21 cellular contexts compared by ENCODE assay signal in the genomic region with DNA sequence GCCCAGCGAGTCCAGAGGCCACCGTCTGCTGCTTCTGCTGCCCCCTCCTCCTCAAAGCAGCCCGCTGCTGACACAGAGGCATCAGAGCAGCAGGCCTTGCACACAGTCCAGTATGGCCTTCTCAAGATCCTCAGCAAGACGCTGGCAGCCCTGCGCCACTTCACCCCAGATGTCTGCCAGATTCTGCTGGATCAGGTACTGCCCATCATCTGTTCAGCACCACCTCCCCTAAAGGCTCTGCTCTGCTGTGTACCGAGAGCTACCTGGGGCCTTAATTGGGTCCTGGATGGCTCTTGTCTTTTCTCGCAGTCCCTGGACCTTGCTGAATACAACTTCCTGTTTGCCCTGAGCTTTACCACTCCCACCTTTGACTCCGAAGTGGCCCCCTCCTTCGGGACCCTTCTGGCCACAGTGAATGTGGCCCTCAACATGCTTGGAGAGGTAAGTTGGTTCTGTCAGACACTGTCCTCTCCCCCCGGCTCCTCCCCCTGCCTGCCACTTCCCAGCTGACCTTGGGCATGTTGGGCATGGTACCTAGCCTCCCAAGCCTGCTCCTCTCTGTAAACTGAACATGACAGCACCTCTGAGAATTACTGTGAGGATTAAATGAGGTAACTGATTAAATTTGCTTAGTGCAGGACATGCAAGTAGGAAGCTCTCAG. TPM values are rescaled to one million over a fixed set of nuclear protein-coding genes. Genes with fewer than 3 reads are reported as not detected.
A peak's percentile ranks its signal among the peaks of the same experiment; 100 is the strongest.
DNase-seq lines count a peak whose midpoint lies in the region; ATAC-seq and TF ChIP-seq lines count a peak whose summit lies in the region.
"Had no signal": no experiment of that assay in that cellular context is flagged by ENCODE, and none has a peak within 500 bp of the region (broad histone marks: within the 10 kb centered on the region; RNA-seq: fewer than 3 reads in every experiment).

No MANE protein-coding gene starts in this region.

- H3K36me3 Mint-ChIP-seq in activated naive CD4-positive, alpha-beta T cell treated with anti-CD3 and anti-CD28 coated beads, Interleukin-2, amount 50 U/mL, for 72 hours, result peaks cover 5 to 11% of the 10 kb centered on the region in 2 donors
- peaks cover 13% of the 10 kb centered on the region for H3K36me3 Mint-ChIP-seq in activated naive CD8-positive, alpha-beta T cell treated with anti-CD3 and anti-CD28 coated beads for 36 hours

- H3K4me1 Mint-ChIP-seq in activated naive CD8-positive, alpha-beta T cell treated with anti-CD3 and anti-CD28 coated beads for 36 hours, result no peaks in the 10 kb centered on the region

- DNase-seq in activated naive CD4-positive, alpha-beta T cell treated with anti-CD3 and anti-CD28 coated beads, Interleukin-2, amount 50 U/mL, for 72 hours (ENCODE audit: low spot score in 2 of 2), result no peak
- no peak for DNase-seq in activated naive CD4-positive, alpha-beta T cell treated with anti-CD3 and anti-CD28 coated beads, Interleukin-2, amount 50 U/mL, for 16 hours
- DNase-seq in activated naive CD8-positive, alpha-beta T cell treated with anti-CD3 and anti-CD28 coated beads for 36 hours, result no peak
- DNase-seq in lower lobe of right lung (peak; percentile 28), testis (no peak), anterior cingulate cortex (lab: John Stamatoyannopoulos, UW) (no peak)
- no peak for DNase-seq in activated CD4-positive, alpha-beta T cell treated with anti-CD3 and anti-CD28 coated beads for 4 hours
- DNase-seq: ACHN; activated effector memory CD4-positive, alpha-beta T cell treated with Interleukin-2 at 50 U/mL for 16 hours; hippocampal formation; islet precursor cell; NCI-H1436 treated with DMSO at 0.1 percent for 48 hours; NCI-H774; OCI-M1; SJCRH30; stimulated activated CD4-positive, alpha-beta T cell treated with anti-CD3 and anti-CD28 coated beads, Interleukin-2, amount 100 ng/mL, for 48 hours; T-helper 17 cell; uterus had no signal

- no peaks in the 10 kb centered on the region for H3K9me3 ChIP-seq in lower lobe of right lung
- no peaks in the 10 kb centered on the region for H3K9me3 ChIP-seq in testis
- H3K9me3 ChIP-seq in gastroesophageal sphincter, result no peaks in the 10 kb centered on the region
- H3K9me3 ChIP-seq: SJCRH30, uterus had no signal

- no peaks in the 10 kb centered on the region for H3K27me3 Mint-ChIP-seq in activated naive CD8-positive, alpha-beta T cell treated with anti-CD3 and anti-CD28 coated beads for 36 hours
- H3K27me3 Mint-ChIP-seq: T-helper 17 cell had no signal

- no peak for ATAC-seq in activated naive CD4-positive, alpha-beta T cell treated with anti-CD3 and anti-CD28 coated beads, Interleukin-2, amount 50 U/mL, for 72 hours
- ATAC-seq in lower lobe of right lung (no peak), gastroesophageal sphincter (no peak)
- ATAC-seq: T-helper 17 cell had no signal

- TF ChIP-seq POLR2A in testis (IDR thresholded peaks at IDR 0.05), result no peak
- TF ChIP-seq POLR2A in gastroesophageal sphincter (IDR thresholded peaks at IDR 0.05), result no peak

- H3K27me3 ChIP-seq in lower lobe of right lung (ENCODE audit: low read depth) (no peaks in the 10 kb centered on the region), testis (no peaks in the 10 kb centered on the region), gastroesophageal sphincter (no peaks in the 10 kb centered on the region)
- H3K27me3 ChIP-seq: SJCRH30, uterus had no signal

- TF ChIP-seq CTCF in lower lobe of right lung (IDR thresholded peaks at IDR 0.05) (no peak), testis (IDR thresholded peaks at IDR 0.05) (no peak), gastroesophageal sphincter (IDR thresholded peaks at IDR 0.05) (no peak)

- H3K36me3 ChIP-seq in lower lobe of right lung (peaks cover 97% of the 10 kb centered on the region), testis (ENCODE audit: low read depth, missing control alignments) (no peaks in the 10 kb centered on the region), gastroesophageal sphincter (peaks cover 0 to 94% of the 10 kb centered on the region in 2 donors)
- H3K36me3 ChIP-seq: uterus had no signal

- H3K27ac Mint-ChIP-seq in activated naive CD4-positive, alpha-beta T cell treated with anti-CD3 and anti-CD28 coated beads, Interleukin-2, amount 50 U/mL, for 72 hours, result peak overlapping the region; percentile 72 to 91
- peak overlapping the region; percentile 63 for H3K27ac Mint-ChIP-seq in activated naive CD8-positive, alpha-beta T cell treated with anti-CD3 and anti-CD28 coated beads for 36 hours
- H3K27ac Mint-ChIP-seq: T-helper 17 cell had no signal

- H3K4me3 ChIP-seq in lower lobe of right lung (no peak overlapping the region), testis (no peak overlapping the region), gastroesophageal sphincter (no peak overlapping the region)
- H3K4me3 ChIP-seq: SJCRH30, skin epidermis, uterus had no signal

- no peak for TF ChIP-seq EP300 in gastroesophageal sphincter (IDR thresholded peaks at IDR 0.05)

- intact Hi-C loops in lower lobe of right lung (cut with DNase I), result no loop called here
- intact Hi-C loops in testis (cut with DNase I; ENCODE audit: low total_unique reads), result no loop called here

- no peak overlapping the region for H3K4me3 Mint-ChIP-seq in activated naive CD8-positive, alpha-beta T cell treated with anti-CD3 and anti-CD28 coated beads for 36 hours
- H3K4me3 Mint-ChIP-seq: T-helper 17 cell had no signal

- whole genome bisulfite sequencing in testis, 2 donors, result 70 to 80% methylated on average over 10 of the region's 10 CpGs
- WGBS in gastroesophageal sphincter (ENCODE audit: low coverage in 1 of 2), 2 donors, result 58 to 68% methylated on average over 2 to 4 of the region's 10 CpGs

- no peaks in the 10 kb centered on the region for H3K9me3 Mint-ChIP-seq in activated naive CD4-positive, alpha-beta T cell treated with anti-CD3 and anti-CD28 coated beads, Interleukin-2, amount 50 U/mL, for 72 hours
- H3K9me3 Mint-ChIP-seq in activated naive CD8-positive, alpha-beta T cell treated with anti-CD3 and anti-CD28 coated beads for 36 hours, result no peaks in the 10 kb centered on the region

- H3K27ac ChIP-seq in lower lobe of right lung (no peak overlapping the region), testis (peak overlapping the region; percentile 50 to 82), gastroesophageal sphincter (no peak overlapping the region)
- H3K27ac ChIP-seq: C4-2B, SJCRH30, skin epidermis, uterus had no signal

- H3K4me1 ChIP-seq in lower lobe of right lung (peaks cover 8% of the 10 kb centered on the region), testis (peaks cover 32% of the 10 kb centered on the region), gastroesophageal sphincter (peaks cover 0 to 21% (median 7%) of the 10 kb centered on the region in 3 donors)
- H3K4me1 ChIP-seq: SJCRH30, uterus had no signal

RNA-seq across cellular contexts. Expression of gene SH3GLB2, which starts 22.7 kb away (rescaled TPM):
- 10 to 100 TPM; 44.1 to 59.9 TPM for total RNA-seq in activated naive CD4-positive, alpha-beta T cell treated with anti-CD3 and anti-CD28 coated beads, Interleukin-2, amount 50 U/mL, for 72 hours
- total RNA-seq in activated naive CD8-positive, alpha-beta T cell treated with anti-CD3 and anti-CD28 coated beads for 36 hours, result 10 to 100 TPM; 42.9 to 46.3 TPM
- total RNA-seq in lower lobe of right lung (94.7 TPM), testis (10 to 100 TPM; 88.8 to 92.2 TPM), gastroesophageal sphincter (100 to 1,000 TPM in 1 of 4 donors, 10 to 100 TPM in 3; 80.3 to 123 (median 83.6) TPM)
- 62.3 TPM for polyA plus RNA-seq in testis (ENCODE audit: insufficient read depth, low read depth, low replicate concordance)

RNA-seq across cellular contexts. Expression of gene MIGA2, which starts 31.0 kb away (rescaled TPM):
- 10 to 100 TPM; 30.4 to 79.3 TPM for total RNA-seq in activated naive CD4-positive, alpha-beta T cell treated with anti-CD3 and anti-CD28 coated beads, Interleukin-2, amount 50 U/mL, for 72 hours
- 10 to 100 TPM; 26.2 to 29.0 TPM for total RNA-seq in activated naive CD8-positive, alpha-beta T cell treated with anti-CD3 and anti-CD28 coated beads for 36 hours
- total RNA-seq in lower lobe of right lung (21.2 TPM), testis (10 to 100 TPM; 42.0 to 42.7 TPM), gastroesophageal sphincter (10 to 100 TPM; 16.2 to 38.3 (median 24.6) TPM)
- polyA plus RNA-seq in testis (ENCODE audit: insufficient read depth, low read depth, low replicate concordance), result 22.9 TPM

RNA-seq across cellular contexts. Expression of gene NUP188, which starts 58.0 kb away (rescaled TPM):
- total RNA-seq in activated naive CD4-positive, alpha-beta T cell treated with anti-CD3 and anti-CD28 coated beads, Interleukin-2, amount 50 U/mL, for 72 hours, result 100 to 1,000 TPM; 110 to 123 TPM
- 100 to 1,000 TPM; 128 to 130 TPM for total RNA-seq in activated naive CD8-positive, alpha-beta T cell treated with anti-CD3 and anti-CD28 coated beads for 36 hours
- 42.4 TPM for total RNA-seq in lower lobe of right lung
- total RNA-seq in testis, result 100 to 1,000 TPM; 165 to 184 TPM
- 241 TPM for polyA plus RNA-seq in testis (ENCODE audit: insufficient read depth, low read depth, low replicate concordance)
- total RNA-seq in gastroesophageal sphincter, result 10 to 100 TPM; 18.6 to 32.7 (median 29.1) TPM

RNA-seq across cellular contexts. Expression of gene DOLK, which starts 58.1 kb away (rescaled TPM):
- 1 to 10 TPM; 5.1 to 5.6 TPM for total RNA-seq in activated naive CD4-positive, alpha-beta T cell treated with anti-CD3 and anti-CD28 coated beads, Interleukin-2, amount 50 U/mL, for 72 hours
- 10 to 100 TPM; 10.1 to 11.3 TPM for total RNA-seq in activated naive CD8-positive, alpha-beta T cell treated with anti-CD3 and anti-CD28 coated beads for 36 hours
- 14.4 TPM for total RNA-seq in lower lobe of right lung
- total RNA-seq in testis, result 10 to 100 TPM; 26.4 to 29.4 TPM
- 36.9 TPM for polyA plus RNA-seq in testis (ENCODE audit: insufficient read depth, low read depth, low replicate concordance)
- 10 to 100 TPM in 3 of 4 donors, 1 to 10 TPM in 1; 9.8 to 17.1 (median 13.0) TPM for total RNA-seq in gastroesophageal sphincter

Comparison
In these comparisons a context has a peak if more than half of its experiments do, and no peak if none do; other contexts are left out.
1. H3K27ac ChIP-seq: peak in testis (2 of 2); none in lower lobe of right lung (single experiment) and gastroesophageal sphincter (0 of 4).